In the genomic region with DNA sequence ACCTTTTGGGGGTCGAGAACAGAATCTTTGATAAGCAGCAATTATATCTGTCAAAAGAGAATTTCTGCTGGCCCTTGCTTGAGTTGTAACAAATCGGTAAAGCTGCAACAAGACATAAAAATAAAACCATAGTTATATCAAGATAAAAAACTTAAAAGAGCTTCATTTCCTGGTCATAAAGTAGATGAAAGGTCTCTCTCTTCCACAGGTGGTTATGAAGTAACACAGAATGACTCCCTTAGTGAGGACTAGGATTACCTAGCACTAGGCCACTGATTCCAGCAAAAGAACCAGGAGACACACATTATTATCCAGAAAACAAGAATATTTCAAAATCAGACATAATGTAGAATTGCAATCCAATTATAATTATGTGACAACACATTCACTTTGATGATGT, we compare ENCODE assay signal across 24 cellular contexts. TPM values are rescaled to one million over a fixed set of nuclear protein-coding genes. Genes with fewer than 3 reads are reported as not detected.
A peak's percentile ranks its signal among the peaks of the same experiment; 100 is the strongest.
DNase-seq lines count a peak whose midpoint lies in the region; ATAC-seq and TF ChIP-seq lines count a peak whose summit lies in the region.
"Had no signal": no experiment of that assay in that cellular context is flagged by ENCODE, and none has a peak within 500 bp of the region (broad histone marks: within the 10 kb centered on the region; RNA-seq: fewer than 3 reads in every experiment).

No MANE protein-coding gene starts in this region.

- TF ChIP-seq EP300 in transverse colon (IDR thresholded peaks at IDR 0.05; ENCODE audit: low read depth), result no peak

- H3K9me2 ChIP-seq in PC-9 (ENCODE audit: insufficient read depth), result no peaks in the 10 kb centered on the region

- intact Hi-C loops in heart left ventricle (cut with DNase I), result loop anchor here in 6 of 10 donors (5.0 to 10.0 kb wide), 6 partner anchors 34 to 513 kb away; partner anchors contain the start of gene PTPN2 (in 1 of the 6)
- intact Hi-C loops in left ventricle myocardium superior (cut with micrococcal nuclease), result no loop called here
- intact Hi-C loops in PC-9 (cut with micrococcal nuclease; ENCODE audit: unreplicated experiment), result loop anchor here (10.0 kb wide), 1 partner anchor 387 kb away; the partner anchor contains the start of gene IMPA2
- intact Hi-C loops in left colon (cut with DNase I, micrococcal nuclease), result no loop called here
- intact Hi-C loops in transverse colon (cut with DNase I; ENCODE audit: low total_unique reads), result no loop called here

- in situ Hi-C loops in transverse colon (cut with MboI; ENCODE audit: low pct_ligation_motif_present in 1 of 4, low pct_unique_long_range_greater_than_20kb in 1 of 4, low sequenced_read_pairs in 3 of 4), result no loop called here

- peaks cover 0 to 42% (median 36%) of the 10 kb centered on the region in 9 donors for H3K36me3 ChIP-seq in heart left ventricle
- peaks cover 21% of the 10 kb centered on the region; the same call in 1 of the 2 replicates for H3K36me3 ChIP-seq in PC-9 (ENCODE audit: low read depth)
- peaks cover 0 to 16% (median 4%) of the 10 kb centered on the region in 4 donors for H3K36me3 ChIP-seq in transverse colon

- peaks cover 71% of the 10 kb centered on the region for H3K79me2 ChIP-seq in PC-9 (ENCODE audit: low read depth)

- peaks cover 41% of the 10 kb centered on the region for H4K20me1 ChIP-seq in PC-9 (ENCODE audit: insufficient read depth)

- CTCF ChIA-PET in PC-9 (lab: Charles Lee), result no interaction called here

- H3F3A ChIP-seq in PC-9 (ENCODE audit: insufficient read depth, low read depth), result peaks cover 7% of the 10 kb centered on the region; the same call in 1 of the 2 replicates

- BruUV-seq in PC-9 (replicated peaks; lab: Mats Ljungman, UMichigan), result no TSS peak

- H2AFZ ChIP-seq in PC-9, result no peak overlapping the region

- TF ChIP-seq CTCF in heart left ventricle (IDR thresholded peaks at IDR 0.05) (no peak), PC-9 (conservative IDR thresholded peaks at IDR 0.05) (no peak), transverse colon (IDR thresholded peaks at IDR 0.05) (no peak)

- ATAC-seq in heart left ventricle (no peak), left ventricle myocardium superior (no peak), left colon (peak; percentile 57), HG03108 (IDR thresholded peaks at IDR 0.05; ENCODE audit: unreplicated experiment) (no peak), GM19395 (IDR thresholded peaks at IDR 0.05; ENCODE audit: unreplicated experiment) (no peak)
- ATAC-seq: HepG2; natural killer cell treated with Interleukin-12 subunit alpha and Interleukin-12 subunit beta and Interleukin-15 and Interleukin-18, amount 100 ng/mL, for 72 hours had no signal

- no peak for DNase-seq in heart left ventricle
- DNase-seq in left ventricle myocardium superior, result no peak
- no peak for DNase-seq in PC-9
- no peak for DNase-seq in left colon
- DNase-seq in transverse colon, result no peak
- DNase-seq: activated CD4-positive, alpha-beta T cell treated with anti-CD3 and anti-CD28 coated beads for 4 hours; activated naive CD4-positive, alpha-beta T cell treated with anti-CD3 and anti-CD28 coated beads for 36 hours; anterior cingulate cortex; Caco-2; effector CD4-positive, alpha-beta T cell; HCEC 1CT; Karpas-422; NCI-H1436; NCI-H2081; NCI-H2227 treated with DMSO at 0.1 percent for 48 hours; NCI-H526 treated with DMSO at 0.1 percent for 48 hours; NK-92 treated with Interleukin-12 subunit alpha and Interleukin-12 subunit beta, amount 100 ng/mL, for 24 hours; stimulated activated CD4-positive, alpha-beta T cell treated with anti-CD3 and anti-CD28 coated beads, Interleukin-4, amount 100 ng/mL, for 24 hours had no signal

- peak overlapping the region; percentile 15 for H3K4me2 ChIP-seq in PC-9

- H3K27ac ChIP-seq in heart left ventricle (peak overlapping the region in 10 of 12 donors; percentile 5 to 100 (median 96)), PC-9 (no peak overlapping the region), transverse colon (peak overlapping the region; percentile 71 to 100 (median 100))
- H3K27ac ChIP-seq: epithelial cell of prostate had no signal

- H3K27me3 ChIP-seq in heart left ventricle (no peaks in the 10 kb centered on the region), PC-9 (ENCODE audit: insufficient read depth, low read depth) (no peaks in the 10 kb centered on the region), transverse colon (no peaks in the 10 kb centered on the region)
- H3K27me3 ChIP-seq: tibial nerve had no signal

- TF ChIP-seq POLR2A in heart left ventricle (IDR thresholded peaks at IDR 0.05), result no peak
- no peak for TF ChIP-seq POLR2A in transverse colon (IDR thresholded peaks at IDR 0.05)

- POLR2A ChIA-PET in PC-9 (lab: Charles Lee; ENCODE audit: unreplicated experiment), result no interaction called here

- WGBS in heart left ventricle, 4 donors, result 43 to 65% (median 54%) methylated on average over 2 of the region's 2 CpGs
- WGBS in transverse colon (ENCODE audit: low coverage in 1 of 2), 2 donors, result 20 to 60% methylated on average over 2 of the region's 2 CpGs

- H3K4me3 ChIP-seq in heart left ventricle, result no peak overlapping the region
- H3K4me3 ChIP-seq in PC-9, result no peak overlapping the region
- no peak overlapping the region for H3K4me3 ChIP-seq in transverse colon
- H3K4me3 ChIP-seq: tibial nerve had no signal

- H3K9me3 ChIP-seq in heart left ventricle, result no peaks in the 10 kb centered on the region
- no peaks in the 10 kb centered on the region for H3K9me3 ChIP-seq in PC-9 (ENCODE audit: insufficient read depth, low read depth)
- no peaks in the 10 kb centered on the region for H3K9me3 ChIP-seq in transverse colon
- H3K9me3 ChIP-seq: Caco-2, tibial nerve had no signal

- H3K4me1 ChIP-seq in heart left ventricle, result peaks cover 0 to 91% (median 43%) of the 10 kb centered on the region in 12 donors
- H3K4me1 ChIP-seq in PC-9 (replicated peaks; ENCODE audit: insufficient read depth), result peaks cover 40% of the 10 kb centered on the region
- H3K4me1 ChIP-seq in transverse colon, result peaks cover 33 to 69% (median 51%) of the 10 kb centered on the region in 4 donors

RNA-seq across cellular contexts. Expression of gene AFG3L2, which starts 5.4 kb away (rescaled TPM):
- total RNA-seq in heart left ventricle (100 to 1,000 TPM; 107 to 174 (median 142) TPM), left ventricle myocardium superior (143 TPM), PC-9 (2021) (69.4 and 71.1 TPM in 2 replicates), left colon (100 to 1,000 TPM; 107 to 108 TPM), transverse colon (10 to 100 TPM; 74.1 to 95.6 (median 92.6) TPM)
- polyA plus RNA-seq in heart left ventricle, result 10 to 100 TPM; 59.9 to 89.4 TPM

RNA-seq across cellular contexts. Expression of gene PRELID3A, which starts 36.1 kb away (rescaled TPM):
- total RNA-seq in heart left ventricle (1 to 10 TPM in 4 of 9 donors, under 1 TPM in 5; 0.31 to 2.4 (median 0.87) TPM), left ventricle myocardium superior (1.9 TPM), PC-9 (2021) (12.5 and 13.3 TPM in 2 replicates), left colon (1 to 10 TPM; 1.3 to 2.1 TPM), transverse colon (1 to 10 TPM in 3 of 4 donors, not detected in 1; 1.3 to 2.0 (median 1.8) TPM)
- 1 to 10 TPM; 1.3 to 2.0 TPM for polyA plus RNA-seq in heart left ventricle

Comparison
In these comparisons a context has a peak if more than half of its experiments do, and no peak if none do; other contexts are left out.
1. intact Hi-C loops: an anchor here in heart left ventricle (5.0 to 10.0 kb wide) and PC-9 (10.0 kb wide); none called in left ventricle myocardium superior, left colon and transverse colon.